ENCODE assay signal across 8 cellular contexts in genomic region chr6:35736293-35736894, GRCh38. TPM values are rescaled to one million over a fixed set of nuclear protein-coding genes. Genes with fewer than 3 reads are reported as not detected.
DNase-seq lines count a peak whose midpoint lies in the region; ATAC-seq and TF ChIP-seq lines count a peak whose summit lies in the region.

No MANE protein-coding gene starts in this region.

- H3K4me1 Mint-ChIP-seq in naive thymus-derived CD8-positive, alpha-beta T cell = peaks cover 28 to 58% (median 53%) of the 10 kb centered on the region in 4 donors

- H3K27me3 Mint-ChIP-seq in naive thymus-derived CD8-positive, alpha-beta T cell = no peaks in the 10 kb centered on the region

- no peaks in the 10 kb centered on the region for H3K36me3 Mint-ChIP-seq in naive thymus-derived CD8-positive, alpha-beta T cell

- H3K4me3 ChIP-seq in epithelial cell of proximal tubule (ENCODE audit: low read depth, low read length) = no peak overlapping the region

- peak overlapping the region in 9 of 10 donors; percentile 71 to 93 (median 88) for H3K27ac Mint-ChIP-seq in naive thymus-derived CD8-positive, alpha-beta T cell

- ATAC-seq in naive thymus-derived CD8-positive, alpha-beta T cell = peak; percentile 31 to 35
- no peak for ATAC-seq in GM19452 (IDR thresholded peaks at IDR 0.05; ENCODE audit: unreplicated experiment)

- peak overlapping the region; percentile 20 to 78 (median 58) for H3K4me3 Mint-ChIP-seq in naive thymus-derived CD8-positive, alpha-beta T cell

- peak; percentile 69 for TF ChIP-seq CTCF in GM20000 (IDR thresholded peaks at IDR 0.05; ENCODE audit: extremely low read depth, missing control alignments)
- TF ChIP-seq CTCF in epithelial cell of proximal tubule (conservative IDR thresholded peaks at IDR 0.05; ENCODE audit: low read depth, low read length) = peak; percentile 97

- POLR2A ChIA-PET in naive thymus-derived CD8-positive, alpha-beta T cell (lab: Charles Lee) = interaction anchor here (0.5 to 12.8 kb wide), 22 partner anchors 8 to 1391 kb away, joined by 3 to 142 read pairs (median 6); partner anchors contain the start of gene RPL10A

- H3K9me3 Mint-ChIP-seq in naive thymus-derived CD8-positive, alpha-beta T cell = no peaks in the 10 kb centered on the region

- peak; percentile 64 to 69 for DNase-seq in AML-193 (lab: John Stamatoyannopoulos, UW)
- DNase-seq in GM20000 (ENCODE audit: low spot score) = peak; percentile 77
- DNase-seq in NK-92 (lab: John Stamatoyannopoulos, UW; ENCODE audit: unreplicated experiment) = peak; percentile 35
- DNase-seq in activated CD8-positive, alpha-beta memory T cell treated with anti-CD3 and anti-CD28 coated beads, Interleukin-2, amount 50 U/mL, for 4 hours = peak; percentile 87
- no peak for DNase-seq in epithelial cell of proximal tubule (ENCODE audit: low read depth)
- DNase-seq in naive thymus-derived CD8-positive, alpha-beta T cell = peak; percentile 71 to 94 (median 86)
- peak; percentile 72 to 91 (median 77) for DNase-seq in stimulated activated naive CD4-positive, alpha-beta T cell (lab: John Stamatoyannopoulos, UW)

RNA-seq across cellular contexts. Expression of gene ARMC12, which starts 0.4 kb away (rescaled TPM):
- 0.29 TPM in 1 of 2 replicates, not detected in the other for total RNA-seq in epithelial cell of proximal tubule
- 1 to 10 TPM; 1.9 to 2.0 TPM for total RNA-seq in naive thymus-derived CD8-positive, alpha-beta T cell
- 1 to 10 TPM in 2 of 3 donors, under 1 TPM in 1; 0.30 to 1.3 (median 1.2) TPM for polyA plus RNA-seq in naive thymus-derived CD8-positive, alpha-beta T cell

RNA-seq across cellular contexts. Expression of gene CLPSL2, which starts 40.0 kb away (rescaled TPM):
- total RNA-seq in epithelial cell of proximal tubule = not detected in 2 replicates
- not detected for total RNA-seq in naive thymus-derived CD8-positive, alpha-beta T cell
- not detected for polyA plus RNA-seq in naive thymus-derived CD8-positive, alpha-beta T cell

RNA-seq across cellular contexts. Expression of gene CLPSL1, which starts 44.4 kb away (rescaled TPM):
- not detected in 2 replicates for total RNA-seq in epithelial cell of proximal tubule
- total RNA-seq in naive thymus-derived CD8-positive, alpha-beta T cell = not detected
- polyA plus RNA-seq in naive thymus-derived CD8-positive, alpha-beta T cell = not detected

RNA-seq across cellular contexts. Expression of gene FKBP5, which starts 47.7 kb away (rescaled TPM):
- total RNA-seq in epithelial cell of proximal tubule = 16.5 and 24.2 TPM in 2 replicates
- total RNA-seq in naive thymus-derived CD8-positive, alpha-beta T cell = 10 to 100 TPM; 75.4 to 79.1 TPM
- 100 to 1,000 TPM; 108 to 297 (median 154) TPM for polyA plus RNA-seq in naive thymus-derived CD8-positive, alpha-beta T cell
